In genomic region chr4:18568600-18568999, GRCh38 we compare ENCODE assay signal across 15 cellular contexts.
DNase-seq lines count a peak whose midpoint lies in the region; ATAC-seq and TF ChIP-seq lines count a peak whose summit lies in the region.
"Had no signal": no experiment of that assay in that cellular context is flagged by ENCODE, and none has a peak within 500 bp of the region (broad histone marks: within the 10 kb centered on the region; RNA-seq: fewer than 3 reads in every experiment).

No MANE protein-coding gene starts in this region.

- H3K4me2 ChIP-seq in MM.1S (ENCODE audit: low read depth, low read length) (no peak overlapping the region), mesenchymal stem cell (ENCODE audit: low read length, poor library complexity, severe bottlenecking) (no peak overlapping the region)

- no peak overlapping the region for H3K18ac ChIP-seq in mesenchymal stem cell (ENCODE audit: low read depth in 1 of 2, low read length in 2 of 2)

- no peaks in the 10 kb centered on the region for H4K20me1 ChIP-seq in MM.1S (ENCODE audit: insufficient read depth, low read length)

- H3K4me1 Mint-ChIP-seq in stimulated activated naive B cell treated with anti-CD40 and anti-IgM and Interleukin-4, amounts not matched to agents 10 μg/mL and 1 μg/mL and 100 μg/mL, for 72 hours: no peaks in the 10 kb centered on the region
- H3K4me1 Mint-ChIP-seq: activated naive CD4-positive, alpha-beta T cell treated with anti-CD3 and anti-CD28 coated beads, Interleukin-2, amount 50 U/mL, for 24 hours; CD8-positive, alpha-beta memory T cell had no signal

- H3K79me2 ChIP-seq in MM.1S (ENCODE audit: low read length): no peaks in the 10 kb centered on the region

- H2AFZ ChIP-seq in MM.1S (ENCODE audit: low read length) (0 out of 2 replicates have a peak overlapping the region, but pooled peaks have one; percentile 1), mesenchymal stem cell (ENCODE audit: low read depth, low read length) (no peak overlapping the region)

- no peak overlapping the region for H3K4me3 ChIP-seq in MM.1S (ENCODE audit: low read length)
- H3K4me3 ChIP-seq in body of pancreas: no peak overlapping the region
- no peak overlapping the region for H3K4me3 ChIP-seq in mesenchymal stem cell (ENCODE audit: insufficient read depth in 1 of 2, low read depth in 1 of 2, low read length in 2 of 2)
- H3K4me3 ChIP-seq: Peyer's patch, thoracic aorta had no signal

- ATAC-seq in body of pancreas (peak; percentile 55), HG03159 (IDR thresholded peaks at IDR 0.05; ENCODE audit: unreplicated experiment) (no peak)
- ATAC-seq in stimulated activated naive B cell treated with anti-CD40 and anti-IgM and Interleukin-4, amounts not matched to agents 10 μg/mL and 1 μg/mL and 100 μg/mL, for 72 hours (replicated peaks): no peak

- no peak overlapping the region for H3K14ac ChIP-seq in mesenchymal stem cell (ENCODE audit: low read length in 2 of 2)

- H3K36me3 Mint-ChIP-seq in stimulated activated naive B cell treated with anti-CD40 and anti-IgM and Interleukin-4, amounts not matched to agents 10 μg/mL and 1 μg/mL and 100 μg/mL, for 72 hours: no peaks in the 10 kb centered on the region
- H3K36me3 Mint-ChIP-seq: activated naive CD4-positive, alpha-beta T cell treated with anti-CD3 and anti-CD28 coated beads, Interleukin-2, amount 50 U/mL, for 24 hours; CD8-positive, alpha-beta memory T cell had no signal

- H3K4me1 ChIP-seq in MM.1S (ENCODE audit: low read length) (no peaks in the 10 kb centered on the region), body of pancreas (no peaks in the 10 kb centered on the region), mesenchymal stem cell (ENCODE audit: control insufficient read depth, insufficient read depth, low read depth, low read length) (no peaks in the 10 kb centered on the region)
- H3K4me1 ChIP-seq: Peyer's patch had no signal

- 33 to 42% methylated on average over 2 of the region's 2 CpGs for WGBS in body of pancreas, 2 donors
- 46% methylated on average over 2 of the region's 2 CpGs for WGBS in mesenchymal stem cell

- H3K27me3 Mint-ChIP-seq in stimulated activated naive B cell treated with anti-CD40 and anti-IgM and Interleukin-4, amounts not matched to agents 10 μg/mL and 1 μg/mL and 100 μg/mL, for 72 hours: peaks cover 0 to 5% of the 10 kb centered on the region in 2 donors
- H3K27me3 Mint-ChIP-seq: dendritic cell treated with granulocyte-macrophage colony-stimulating factor and Interleukin-4, amounts not matched to agents 40 ng/mL and 50 ng/mL, for 4 days had no signal

- DNase-seq in DMS53 treated with DMSO at 0.1 percent for 48 hours (lab: John Stamatoyannopoulos, UW; ENCODE audit: unreplicated experiment) (peak; percentile 11), MM.1S (peak; percentile 48), body of pancreas (no peak), mesenchymal stem cell (peak; percentile 3), GM10266 (ENCODE audit: extremely low spot score) (no peak), substantia nigra (lab: John Stamatoyannopoulos, UW) (no peak)
- DNase-seq in stimulated activated naive B cell treated with anti-CD40 and anti-IgM and Interleukin-4, amounts not matched to agents 10 μg/mL and 1 μg/mL and 100 μg/mL, for 72 hours: no peak
- DNase-seq: CD8-positive, alpha-beta memory T cell; NCI-H146; Peyer's patch; T1000 had no signal

- H2BK15ac ChIP-seq in mesenchymal stem cell (ENCODE audit: low read depth, poor library complexity, severe bottlenecking): no peak overlapping the region

- H3K4me3 Mint-ChIP-seq in stimulated activated naive B cell treated with anti-CD40 and anti-IgM and Interleukin-4, amounts not matched to agents 10 μg/mL and 1 μg/mL and 100 μg/mL, for 72 hours: no peak overlapping the region
- H3K4me3 Mint-ChIP-seq: activated naive CD4-positive, alpha-beta T cell treated with anti-CD3 and anti-CD28 coated beads, Interleukin-2, amount 50 U/mL, for 24 hours; CD8-positive, alpha-beta memory T cell; dendritic cell treated with granulocyte-macrophage colony-stimulating factor and Interleukin-4, amounts not matched to agents 40 ng/mL and 50 ng/mL, for 4 days had no signal

- no peak overlapping the region for H2BK120ac ChIP-seq in mesenchymal stem cell (ENCODE audit: low read depth, low read length)

- H2AK5ac ChIP-seq in mesenchymal stem cell (ENCODE audit: low read length, severe bottlenecking): no peak overlapping the region

- no peaks in the 10 kb centered on the region for H3F3A ChIP-seq in MM.1S (ENCODE audit: insufficient read depth, low read length)

- no peaks in the 10 kb centered on the region for H3K27me3 ChIP-seq in MM.1S (replicated peaks; ENCODE audit: insufficient read depth, low read length)
- H3K27me3 ChIP-seq in body of pancreas: no peaks in the 10 kb centered on the region
- no peaks in the 10 kb centered on the region for H3K27me3 ChIP-seq in mesenchymal stem cell (ENCODE audit: control insufficient read depth in 1 of 2, insufficient read depth in 1 of 2, low read length in 2 of 2)
- H3K27me3 ChIP-seq: Peyer's patch had no signal

- TF ChIP-seq CTCF in MM.1S (IDR thresholded peaks at IDR 0.05; ENCODE audit: low read length) (peak; percentile 53), body of pancreas (IDR thresholded peaks at IDR 0.05) (peak in 4 of 7 experiments; percentile 15 to 46 (median 27)), GM10266 (IDR thresholded peaks at IDR 0.05; ENCODE audit: control insufficient read depth, insufficient read depth, low read depth, missing control alignments) (no peak)

- H3K9me3 ChIP-seq in MM.1S (replicated peaks; ENCODE audit: insufficient read depth, low read length) (no peaks in the 10 kb centered on the region), body of pancreas (peaks cover 0 to 3% (median 0%) of the 10 kb centered on the region in 3 donors), mesenchymal stem cell (ENCODE audit: control insufficient read depth, low read length) (no peaks in the 10 kb centered on the region)
- H3K9me3 ChIP-seq: Peyer's patch, thoracic aorta had no signal

- peaks cover 6 to 13% of the 10 kb centered on the region in 2 donors for H3K9me3 Mint-ChIP-seq in stimulated activated naive B cell treated with anti-CD40 and anti-IgM and Interleukin-4, amounts not matched to agents 10 μg/mL and 1 μg/mL and 100 μg/mL, for 72 hours
- H3K9me3 Mint-ChIP-seq: activated naive CD4-positive, alpha-beta T cell treated with anti-CD3 and anti-CD28 coated beads, Interleukin-2, amount 50 U/mL, for 24 hours; dendritic cell treated with granulocyte-macrophage colony-stimulating factor and Interleukin-4, amounts not matched to agents 40 ng/mL and 50 ng/mL, for 4 days had no signal

- no peak overlapping the region for H4K8ac ChIP-seq in mesenchymal stem cell (ENCODE audit: low read length)

- no peak overlapping the region for H2BK12ac ChIP-seq in mesenchymal stem cell (ENCODE audit: low read length in 2 of 2)

- no peak overlapping the region for H3K27ac Mint-ChIP-seq in stimulated activated naive B cell treated with anti-CD40 and anti-IgM and Interleukin-4, amounts not matched to agents 10 μg/mL and 1 μg/mL and 100 μg/mL, for 72 hours
- H3K27ac Mint-ChIP-seq: activated naive CD4-positive, alpha-beta T cell treated with anti-CD3 and anti-CD28 coated beads, Interleukin-2, amount 50 U/mL, for 24 hours; CD8-positive, alpha-beta memory T cell; dendritic cell treated with granulocyte-macrophage colony-stimulating factor and Interleukin-4, amounts not matched to agents 40 ng/mL and 50 ng/mL, for 4 days had no signal

- H3K79me1 ChIP-seq in mesenchymal stem cell (replicated peaks; ENCODE audit: low read length, poor library complexity, severe bottlenecking): no peaks in the 10 kb centered on the region

- intact Hi-C loops in body of pancreas (cut with DNase I): no loop called here

- no peak overlapping the region for H3K9ac ChIP-seq in MM.1S (ENCODE audit: low read length)
- H3K9ac ChIP-seq in mesenchymal stem cell (ENCODE audit: low read length): no peak overlapping the region

- H3K23ac ChIP-seq in mesenchymal stem cell (ENCODE audit: low read length in 2 of 2): no peak overlapping the region

- H3K27ac ChIP-seq in MM.1S (ENCODE audit: low read length): no peak overlapping the region
- no peak overlapping the region for H3K27ac ChIP-seq in body of pancreas
- H3K27ac ChIP-seq in mesenchymal stem cell (ENCODE audit: low read length, poor library complexity, severe bottlenecking): no peak overlapping the region
- no peak overlapping the region for H3K27ac ChIP-seq in substantia nigra (ENCODE audit: low read depth, low read length, poor library complexity, severe bottlenecking)
- H3K27ac ChIP-seq: Peyer's patch, thoracic aorta had no signal

- no peak for TF ChIP-seq POLR2A in body of pancreas (IDR thresholded peaks at IDR 0.05)

- H3K36me3 ChIP-seq in MM.1S (replicated peaks; ENCODE audit: insufficient read depth, low read length) (no peaks in the 10 kb centered on the region), body of pancreas (replicated peaks in 1 of 2; ENCODE audit: insufficient read depth in 1 of 2, low read depth in 2 of 2) (no peaks in the 10 kb centered on the region), mesenchymal stem cell (ENCODE audit: control insufficient read depth in 1 of 2, insufficient read depth in 2 of 2, low read depth in 1 of 2, low read length in 2 of 2) (no peaks in the 10 kb centered on the region)
- H3K36me3 ChIP-seq: Peyer's patch, thoracic aorta had no signal

- no peak overlapping the region for H2BK5ac ChIP-seq in mesenchymal stem cell (ENCODE audit: low read depth, low read length, poor library complexity, severe bottlenecking)

- H4K91ac ChIP-seq in mesenchymal stem cell (ENCODE audit: low read length): no peak overlapping the region

- H3K9me2 ChIP-seq in MM.1S (replicated peaks; ENCODE audit: insufficient read depth, low read length): no peaks in the 10 kb centered on the region

- H3K4ac ChIP-seq in mesenchymal stem cell (ENCODE audit: low read depth in 1 of 2, low read length in 2 of 2): no peak overlapping the region

Comparison
In these comparisons a context has a peak if more than half of its experiments do, and no peak if none do; other contexts are left out.
1. DNase-seq: peak in DMS53 treated with DMSO at 0.1 percent for 48 hours (single experiment), MM.1S (single experiment) and mesenchymal stem cell (single experiment); none in body of pancreas (0 of 4), GM10266 (single experiment), stimulated activated naive B cell treated with anti-CD40 and anti-IgM and Interleukin-4, amounts not matched to agents 10 μg/mL and 1 μg/mL and 100 μg/mL, for 72 hours (single experiment) and substantia nigra (0 of 49).